Comparison of ENCODE assay signal across 8 cellular contexts in genomic region chr1:32335619-32335950, GRCh38. TPM values are rescaled to one million over a fixed set of nuclear protein-coding genes. Genes with fewer than 3 reads are reported as not detected.
DNase-seq lines count a peak whose midpoint lies in the region; ATAC-seq and TF ChIP-seq lines count a peak whose summit lies in the region.

No MANE protein-coding gene starts in this region.

- DNase-seq in GM10248 (ENCODE audit: extremely low spot score) (no peak), omental fat pad (ENCODE audit: low spot score) (no peak), SKM-1 (lab: John Stamatoyannopoulos, UW; ENCODE audit: unreplicated experiment) (no peak), COR-L47 (lab: John Stamatoyannopoulos, UW) (no peak)
- no peak for DNase-seq in activated naive CD4-positive, alpha-beta T cell (lab: John Stamatoyannopoulos, UW)

- H3K9me3 ChIP-seq in ectodermal cell (ENCODE audit: control insufficient read depth, low read length): no peaks in the 10 kb centered on the region

- WGBS in ectodermal cell, 2 experiments: 0 to 1% methylated on average over 44 to 46 of the region's 46 CpGs

- CTCF ChIA-PET in GM10248 (lab: Yijun Ruan, JAX): interaction anchor here (0.7 to 2.3 kb wide), 11 partner anchors 11 to 93 kb away, joined by 3 to 11 read pairs (median 4); partner anchors contain the start of gene BSDC1

- TF ChIP-seq CTCF in GM10248 (IDR thresholded peaks at IDR 0.05; ENCODE audit: control extremely low read depth, extremely low read depth, low read depth, missing control alignments) (peak; percentile 7), omental fat pad (IDR thresholded peaks at IDR 0.05) (no peak)

- POLR2A ChIA-PET in GM10248 (lab: Yijun Ruan, JAX): interaction anchor here (0.5 to 2.9 kb wide), 56 partner anchors 9 to 649 kb away, joined by 3 to 92 read pairs (median 5); partner anchors contain the start of genes BSDC1, CCDC28B, HDAC1 and IQCC

- no peaks in the 10 kb centered on the region for H3K27me3 ChIP-seq in ectodermal cell (ENCODE audit: control insufficient read depth, insufficient read depth, low read length, poor library complexity, severe bottlenecking)

- H3K36me3 ChIP-seq in ectodermal cell (ENCODE audit: control insufficient read depth, insufficient read depth, low read length): peaks cover 31% of the 10 kb centered on the region

- H3K4me3 ChIP-seq in ectodermal cell (ENCODE audit: insufficient read depth, low read depth, low read length): peak overlapping the region; percentile 70

- ATAC-seq in HG03175 (IDR thresholded peaks at IDR 0.05; ENCODE audit: unreplicated experiment) (peak; percentile 10), omental fat pad (ENCODE audit: low FRiP score) (peak; percentile 0), HG03439 (IDR thresholded peaks at IDR 0.05; ENCODE audit: unreplicated experiment) (no peak)

- peak overlapping the region; percentile 93 for H3K27ac ChIP-seq in ectodermal cell (ENCODE audit: insufficient read depth, low read depth, low read length, poor library complexity, severe bottlenecking)

- H3K4me1 ChIP-seq in ectodermal cell (ENCODE audit: control insufficient read depth, insufficient read depth, low read length): peaks cover 36% of the 10 kb centered on the region

RNA-seq across cellular contexts. Expression of gene MARCKSL1, which starts 0.4 kb away (rescaled TPM):
- 893 TPM for polyA plus RNA-seq in ectodermal cell (2013, experiment 1 of 4)
- 819 TPM for polyA plus RNA-seq in ectodermal cell (2013, experiment 2 of 4)
- 643 TPM for polyA plus RNA-seq in ectodermal cell (2013, experiment 3 of 4)
- 739 TPM for polyA plus RNA-seq in ectodermal cell (2013, experiment 4 of 4)
- 10 to 100 TPM; 29.5 to 61.0 (median 42.7) TPM for total RNA-seq in omental fat pad

RNA-seq across cellular contexts. Expression of gene FAM229A, which starts 26.7 kb away (rescaled TPM):
- polyA plus RNA-seq in ectodermal cell (2013, experiment 1 of 4): 9.1 TPM
- polyA plus RNA-seq in ectodermal cell (2013, experiment 2 of 4): 8.7 TPM
- polyA plus RNA-seq in ectodermal cell (2013, experiment 3 of 4): 10.7 TPM
- 10.1 TPM for polyA plus RNA-seq in ectodermal cell (2013, experiment 4 of 4)
- 10 to 100 TPM in 1 of 4 donors, 1 to 10 TPM in 3; 2.5 to 13.4 (median 5.4) TPM for total RNA-seq in omental fat pad

RNA-seq across cellular contexts. Expression of gene TSSK3, which starts 26.8 kb away (rescaled TPM):
- 3.6 TPM for polyA plus RNA-seq in ectodermal cell (2013, experiment 1 of 4)
- polyA plus RNA-seq in ectodermal cell (2013, experiment 2 of 4): 0.94 TPM
- 1.2 TPM for polyA plus RNA-seq in ectodermal cell (2013, experiment 3 of 4)
- polyA plus RNA-seq in ectodermal cell (2013, experiment 4 of 4): 2.1 TPM
- under 1 TPM in 1 of 4 donors, not detected in 3; 0.48 TPM for total RNA-seq in omental fat pad

RNA-seq across cellular contexts. Expression of gene HDAC1, which starts 43.7 kb away (rescaled TPM):
- 155 TPM for polyA plus RNA-seq in ectodermal cell (2013, experiment 1 of 4)
- polyA plus RNA-seq in ectodermal cell (2013, experiment 2 of 4): 163 TPM
- polyA plus RNA-seq in ectodermal cell (2013, experiment 3 of 4): 115 TPM
- 131 TPM for polyA plus RNA-seq in ectodermal cell (2013, experiment 4 of 4)
- 10 to 100 TPM; 32.3 to 52.6 (median 39.5) TPM for total RNA-seq in omental fat pad

RNA-seq across cellular contexts. Expression of gene BSDC1, which starts 58.7 kb away (rescaled TPM):
- 52.0 TPM for polyA plus RNA-seq in ectodermal cell (2013, experiment 1 of 4)
- polyA plus RNA-seq in ectodermal cell (2013, experiment 2 of 4): 53.2 TPM
- 35.4 TPM for polyA plus RNA-seq in ectodermal cell (2013, experiment 3 of 4)
- 42.7 TPM for polyA plus RNA-seq in ectodermal cell (2013, experiment 4 of 4)
- 10 to 100 TPM; 51.9 to 73.1 (median 69.5) TPM for total RNA-seq in omental fat pad
